Comparison of ENCODE assay signal across 8 cellular contexts in the genomic region with DNA sequence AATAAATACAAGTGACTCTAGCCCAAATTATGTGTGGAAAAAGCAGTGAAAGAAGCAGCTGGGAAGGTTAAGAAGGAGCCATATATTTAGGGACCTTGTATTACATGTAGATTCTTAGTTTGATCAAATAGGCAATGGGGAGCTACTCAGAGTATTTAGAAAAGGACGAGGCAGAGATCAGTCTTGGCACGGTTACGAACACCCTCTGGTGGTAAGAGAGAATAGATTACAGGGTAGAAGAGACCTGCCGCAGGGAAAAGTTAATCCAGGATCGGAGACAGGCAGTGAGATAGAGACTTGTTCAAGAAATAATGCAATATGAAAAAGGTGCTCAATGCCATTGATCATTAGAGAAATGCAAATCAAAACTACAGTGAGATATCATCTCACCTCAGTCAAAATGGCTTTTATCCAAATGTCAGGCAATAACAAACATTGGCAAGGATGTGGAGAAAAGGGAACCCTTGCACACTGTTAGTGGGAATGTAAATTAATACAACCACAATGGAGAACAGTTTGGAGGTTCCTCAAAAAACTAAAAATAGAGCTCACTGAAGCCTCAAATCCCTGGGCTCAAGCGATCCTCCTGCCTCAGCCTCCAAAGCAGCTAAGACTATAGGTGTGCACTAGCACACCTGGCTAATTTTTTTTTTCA. TPM values are rescaled to one million over a fixed set of nuclear protein-coding genes. Genes with fewer than 3 reads are reported as not detected.
A peak's percentile ranks its signal among the peaks of the same experiment; 100 is the strongest.
DNase-seq lines count a peak whose midpoint lies in the region; ATAC-seq and TF ChIP-seq lines count a peak whose summit lies in the region.

No MANE protein-coding gene starts in this region.

- H3K36me3 ChIP-seq in colonic mucosa (no peaks in the 10 kb centered on the region), mesenchymal stem cell (ENCODE audit: control insufficient read depth in 1 of 2, insufficient read depth in 2 of 2, low read depth in 1 of 2, low read length in 2 of 2) (peaks cover 0 to 16% of the 10 kb centered on the region in 2 experiments)

- WGBS in mesenchymal stem cell = 68% methylated on average over 5 of the region's 6 CpGs

- H3K4me2 ChIP-seq in mesenchymal stem cell (ENCODE audit: low read length, poor library complexity, severe bottlenecking) = no peak overlapping the region

- H2BK15ac ChIP-seq in mesenchymal stem cell (ENCODE audit: low read depth, poor library complexity, severe bottlenecking) = no peak overlapping the region

- no peak overlapping the region for H3K14ac ChIP-seq in mesenchymal stem cell (ENCODE audit: low read length in 2 of 2)

- no peak overlapping the region for H4K8ac ChIP-seq in mesenchymal stem cell (ENCODE audit: low read length)

- intact Hi-C loops in colonic mucosa (cut with DNase I) = loop anchor here (10.0 kb wide), 1 partner anchor 251 kb away; no protein-coding TSS in a partner anchor

- H3K4me1 ChIP-seq in colonic mucosa (no peaks in the 10 kb centered on the region), mesenchymal stem cell (ENCODE audit: control insufficient read depth, insufficient read depth, low read depth, low read length) (peaks cover 3% of the 10 kb centered on the region)

- H2AK5ac ChIP-seq in mesenchymal stem cell (ENCODE audit: low read length, severe bottlenecking) = no peak overlapping the region

- no peak overlapping the region for H3K23ac ChIP-seq in mesenchymal stem cell (ENCODE audit: low read length in 2 of 2)

- H3K27ac ChIP-seq in colonic mucosa (no peak overlapping the region), mesenchymal stem cell (ENCODE audit: low read length, poor library complexity, severe bottlenecking) (no peak overlapping the region)

- H4K91ac ChIP-seq in mesenchymal stem cell (ENCODE audit: low read length) = no peak overlapping the region

- no peaks in the 10 kb centered on the region for H3K9me3 ChIP-seq in colonic mucosa
- H3K9me3 ChIP-seq in mesenchymal stem cell (ENCODE audit: control insufficient read depth, low read length) = no peaks in the 10 kb centered on the region

- no peak overlapping the region for H2BK5ac ChIP-seq in mesenchymal stem cell (ENCODE audit: low read depth, low read length, poor library complexity, severe bottlenecking)

- H3K79me1 ChIP-seq in mesenchymal stem cell (replicated peaks; ENCODE audit: low read length, poor library complexity, severe bottlenecking) = peaks cover 23% of the 10 kb centered on the region

- H3K18ac ChIP-seq in mesenchymal stem cell (ENCODE audit: low read depth in 1 of 2, low read length in 2 of 2) = no peak overlapping the region

- no peak overlapping the region for H3K4ac ChIP-seq in mesenchymal stem cell (ENCODE audit: low read depth in 1 of 2, low read length in 2 of 2)

- ATAC-seq in GM18502 (IDR thresholded peaks at IDR 0.05; ENCODE audit: poor library complexity, unreplicated experiment) (no peak), HG03095 (IDR thresholded peaks at IDR 0.05; ENCODE audit: unreplicated experiment) (no peak), GM18517 (IDR thresholded peaks at IDR 0.05; ENCODE audit: unreplicated experiment) (no peak)

- no peak overlapping the region for H2AFZ ChIP-seq in mesenchymal stem cell (ENCODE audit: low read depth, low read length)

- TF ChIP-seq CTCF in colonic mucosa (IDR thresholded peaks at IDR 0.05) = peak; percentile 24

- H2BK120ac ChIP-seq in mesenchymal stem cell (ENCODE audit: low read depth, low read length) = no peak overlapping the region

- H3K9ac ChIP-seq in colonic mucosa (ENCODE audit: low read depth in 2 of 2, low read length in 2 of 2) = no peak overlapping the region
- no peak overlapping the region for H3K9ac ChIP-seq in mesenchymal stem cell (ENCODE audit: low read length)

- DNase-seq in COR-L47 (lab: John Stamatoyannopoulos, UW) = peak; percentile 16
- DNase-seq in NCI-H1048 (lab: John Stamatoyannopoulos, UW) = peak; percentile 25
- DNase-seq in colonic mucosa = no peak
- peak; percentile 51 for DNase-seq in mesenchymal stem cell
- no peak for DNase-seq in stimulated activated CD4-positive, alpha-beta T cell treated with anti-CD3 and anti-CD28 coated beads, Interleukin-4, amount 100 ng/mL, for 24 hours

- no peak overlapping the region for H2BK12ac ChIP-seq in mesenchymal stem cell (ENCODE audit: low read length in 2 of 2)

- H3K4me3 ChIP-seq in colonic mucosa (no peak overlapping the region), mesenchymal stem cell (ENCODE audit: insufficient read depth in 1 of 2, low read depth in 1 of 2, low read length in 2 of 2) (no peak overlapping the region)

- H3K27me3 ChIP-seq in colonic mucosa (no peaks in the 10 kb centered on the region), mesenchymal stem cell (ENCODE audit: control insufficient read depth in 1 of 2, insufficient read depth in 1 of 2, low read length in 2 of 2) (no peaks in the 10 kb centered on the region)

RNA-seq across cellular contexts. Expression of gene INIP, which starts 12.0 kb away (rescaled TPM):
- total RNA-seq in colonic mucosa = 10 to 100 TPM; 26.1 to 36.1 TPM
- polyA plus RNA-seq in mesenchymal stem cell (2013, experiment 1 of 2) = 10.1 TPM
- polyA plus RNA-seq in mesenchymal stem cell (2013, experiment 2 of 2) = 11.7 TPM

RNA-seq across cellular contexts. Expression of gene SNX30, which starts 44.7 kb away (rescaled TPM):
- 10 to 100 TPM; 17.1 to 30.3 TPM for total RNA-seq in colonic mucosa
- polyA plus RNA-seq in mesenchymal stem cell (2013, experiment 1 of 2) = 14.3 TPM
- polyA plus RNA-seq in mesenchymal stem cell (2013, experiment 2 of 2) = 15.1 TPM

Comparison
In these comparisons a context has a peak if more than half of its experiments do, and no peak if none do; other contexts are left out.
1. DNase-seq: peak in COR-L47 (single experiment), NCI-H1048 (single experiment) and mesenchymal stem cell (single experiment); none in colonic mucosa (single experiment) and stimulated activated CD4-positive, alpha-beta T cell treated with anti-CD3 and anti-CD28 coated beads, Interleukin-4, amount 100 ng/mL, for 24 hours (single experiment).